8 cellular contexts compared by ENCODE assay signal in genomic region chr5:174811438-174811837, GRCh38.
"Had no signal": no experiment of that assay in that cellular context is flagged by ENCODE, and none has a peak within 500 bp of the region (broad histone marks: within the 10 kb centered on the region; RNA-seq: fewer than 3 reads in every experiment).

No MANE protein-coding gene starts in this region.

- H3K4me2 ChIP-seq: GM23338 had no signal

- H3K9me3 ChIP-seq: HAP-1 had no signal

- H3K36me3 ChIP-seq: HAP-1 had no signal

- H3K4me1 ChIP-seq: HAP-1 had no signal

- H3K27ac ChIP-seq: GM23248 had no signal

- DNase-seq: GM23248, GOT3, H7, H9, HCEC 1CT, HFFc6 had no signal

- H3K9ac ChIP-seq: GM23248 had no signal

- H3K4me3 ChIP-seq: GM23248, GM23338, HAP-1 had no signal
